ENCODE assay signal across 10 cellular contexts in genomic region chr1:149916927-149917310, GRCh38. TPM values are rescaled to one million over a fixed set of nuclear protein-coding genes. Genes with fewer than 3 reads are reported as not detected.
A peak's percentile ranks its signal among the peaks of the same experiment; 100 is the strongest.
DNase-seq lines count a peak whose midpoint lies in the region; ATAC-seq and TF ChIP-seq lines count a peak whose summit lies in the region.
"Had no signal": no experiment of that assay in that cellular context is flagged by ENCODE, and none has a peak within 500 bp of the region (broad histone marks: within the 10 kb centered on the region; RNA-seq: fewer than 3 reads in every experiment).

No MANE protein-coding gene starts in this region.

- no peak for TF ChIP-seq RAD21 in SK-N-SH (IDR thresholded peaks at IDR 0.05; ENCODE audit: low read length)

- H3F3A ChIP-seq in SK-N-SH (replicated peaks; ENCODE audit: insufficient read depth): peaks cover 9% of the 10 kb centered on the region

- peak overlapping the region; percentile 93 for H2AFZ ChIP-seq in SK-N-SH (ENCODE audit: low read depth)

- no peaks in the 10 kb centered on the region for H3K9me3 Mint-ChIP-seq in activated CD8-positive, alpha-beta T cell treated with anti-CD3 and anti-CD28 coated beads, Interleukin-2, amount 10 ng/mL, durations not matched to agents 7 days and 5 days (ENCODE audit: insufficient read depth)
- H3K9me3 Mint-ChIP-seq in stimulated activated naive B cell treated with anti-CD40 and anti-IgM and Interleukin-4, amounts not matched to agents 10 μg/mL and 1 μg/mL and 100 μg/mL, for 72 hours: no peaks in the 10 kb centered on the region

- no peaks in the 10 kb centered on the region for H3K27me3 ChIP-seq in SK-N-SH (ENCODE audit: insufficient read depth)

- H3K9ac ChIP-seq in SK-N-SH: peak overlapping the region; percentile 72

- H3K36me3 Mint-ChIP-seq in activated CD8-positive, alpha-beta T cell treated with anti-CD3 and anti-CD28 coated beads, Interleukin-2, amount 10 ng/mL, durations not matched to agents 7 days and 5 days (ENCODE audit: low read depth): peaks cover 21% of the 10 kb centered on the region
- peaks cover 6 to 10% of the 10 kb centered on the region in 2 donors for H3K36me3 Mint-ChIP-seq in stimulated activated naive B cell treated with anti-CD40 and anti-IgM and Interleukin-4, amounts not matched to agents 10 μg/mL and 1 μg/mL and 100 μg/mL, for 72 hours

- peaks cover 13% of the 10 kb centered on the region for H3K79me2 ChIP-seq in SK-N-SH (ENCODE audit: insufficient read depth)

- H3K4me2 ChIP-seq in SK-N-SH: peak overlapping the region; percentile 79

- DNase-seq in SK-N-SH: peak; percentile 42
- no peak for DNase-seq in activated CD8-positive, alpha-beta T cell treated with anti-CD3 and anti-CD28 coated beads, Interleukin-2, amount 10 ng/mL, durations not matched to agents 7 days and 5 days
- DNase-seq in stimulated activated naive B cell treated with anti-CD40 and anti-IgM and Interleukin-4, amounts not matched to agents 10 μg/mL and 1 μg/mL and 100 μg/mL, for 72 hours: no peak
- no peak for DNase-seq in stimulated activated CD4-positive, alpha-beta T cell treated with anti-CD3 and anti-CD28 coated beads, Interleukin-2, amount 100 ng/mL, for 48 hours
- DNase-seq in RKO (ENCODE audit: low spot score): no peak
- DNase-seq: ACHN had no signal

- no peaks in the 10 kb centered on the region for H3K27me3 Mint-ChIP-seq in activated CD8-positive, alpha-beta T cell treated with anti-CD3 and anti-CD28 coated beads, Interleukin-2, amount 10 ng/mL, durations not matched to agents 7 days and 5 days (ENCODE audit: low read depth)
- peaks cover 27 to 31% of the 10 kb centered on the region in 2 donors for H3K27me3 Mint-ChIP-seq in stimulated activated naive B cell treated with anti-CD40 and anti-IgM and Interleukin-4, amounts not matched to agents 10 μg/mL and 1 μg/mL and 100 μg/mL, for 72 hours

- 9% methylated on average over 8 of the region's 11 CpGs for WGBS in SK-N-SH (ENCODE audit: low lambda C conversion rate)

- peak overlapping the region; percentile 67 for H3K27ac Mint-ChIP-seq in activated CD8-positive, alpha-beta T cell treated with anti-CD3 and anti-CD28 coated beads, Interleukin-2, amount 10 ng/mL, durations not matched to agents 7 days and 5 days
- H3K27ac Mint-ChIP-seq in stimulated activated naive B cell treated with anti-CD40 and anti-IgM and Interleukin-4, amounts not matched to agents 10 μg/mL and 1 μg/mL and 100 μg/mL, for 72 hours: no peak overlapping the region

- H3K4me3 Mint-ChIP-seq in activated CD8-positive, alpha-beta T cell treated with anti-CD3 and anti-CD28 coated beads, Interleukin-2, amount 10 ng/mL, durations not matched to agents 7 days and 5 days: peak overlapping the region; percentile 89
- H3K4me3 Mint-ChIP-seq in stimulated activated naive B cell treated with anti-CD40 and anti-IgM and Interleukin-4, amounts not matched to agents 10 μg/mL and 1 μg/mL and 100 μg/mL, for 72 hours: peak overlapping the region; percentile 75 to 76

- no peaks in the 10 kb centered on the region for H4K20me1 ChIP-seq in SK-N-SH (ENCODE audit: insufficient read depth)

- ATAC-seq in SK-N-SH treated with all-trans-retinoic acid at 6 μM for 48 hours: no peak; the same call in 2 of the 3 replicates
- peak; percentile 9 for ATAC-seq in activated CD8-positive, alpha-beta T cell treated with anti-CD3 and anti-CD28 coated beads, Interleukin-2, amount 10 ng/mL, durations not matched to agents 7 days and 5 days
- ATAC-seq in stimulated activated naive B cell treated with anti-CD40 and anti-IgM and Interleukin-4, amounts not matched to agents 10 μg/mL and 1 μg/mL and 100 μg/mL, for 72 hours (replicated peaks): no peak
- ATAC-seq in HG02938 (IDR thresholded peaks at IDR 0.05; ENCODE audit: unreplicated experiment): no peak

- TF ChIP-seq CTCF in SK-N-SH (IDR thresholded peaks at IDR 0.05): no peak

- no peaks in the 10 kb centered on the region for H3K9me3 ChIP-seq in SK-N-SH

- POLR2A ChIA-PET in SK-N-SH (lab: Yijun Ruan, JAX): interaction anchor here (0.8 to 1.1 kb wide), 2 partner anchors 17 to 30 kb away, joined by 3 to 5 read pairs; partner anchors contain the start of gene BOLA1
- POLR2A ChIA-PET in activated CD8-positive, alpha-beta T cell treated with anti-CD3 and anti-CD28 coated beads, Interleukin-2, amount 10 ng/mL, durations not matched to agents 7 days and 5 days (lab: Charles Lee): interaction anchor here (0.8 to 4.7 kb wide), 4 partner anchors 8 to 94 kb away, joined by 3 to 52 read pairs (median 4); partner anchors contain the start of genes OTUD7B and SF3B4

- peaks cover 11 to 26% of the 10 kb centered on the region in 2 experiments; a peak in 2 of 4 replicates for H3K4me1 ChIP-seq in SK-N-SH (ENCODE audit: control insufficient read depth in 1 of 2, insufficient read depth in 2 of 2, low read depth in 1 of 2, low read length in 1 of 2)

- peaks cover 58% of the 10 kb centered on the region for H3K4me1 Mint-ChIP-seq in activated CD8-positive, alpha-beta T cell treated with anti-CD3 and anti-CD28 coated beads, Interleukin-2, amount 10 ng/mL, durations not matched to agents 7 days and 5 days (ENCODE audit: low read depth)
- peaks cover 21 to 27% of the 10 kb centered on the region in 2 donors for H3K4me1 Mint-ChIP-seq in stimulated activated naive B cell treated with anti-CD40 and anti-IgM and Interleukin-4, amounts not matched to agents 10 μg/mL and 1 μg/mL and 100 μg/mL, for 72 hours

- CTCF ChIA-PET in SK-N-SH (lab: Yijun Ruan, JAX): interaction anchor here (1.1 to 1.6 kb wide), 2 partner anchors 25 to 29 kb away, joined by 3 to 8 read pairs; a partner anchor contains a TSS
- CTCF ChIA-PET in activated CD8-positive, alpha-beta T cell treated with anti-CD3 and anti-CD28 coated beads, Interleukin-2, amount 10 ng/mL, durations not matched to agents 7 days and 5 days (lab: Charles Lee): interaction anchor here (1.7 kb wide), 1 partner anchor 29 kb away, joined by 8 read pairs; a partner anchor contains a TSS

- no peak for TF ChIP-seq EP300 in SK-N-SH (IDR thresholded peaks at IDR 0.05; ENCODE audit: borderline replicate concordance in 1 of 2, low read depth in 1 of 2, low read length in 1 of 2)

- no peaks in the 10 kb centered on the region for H3K9me2 ChIP-seq in SK-N-SH

- H3K27ac ChIP-seq in SK-N-SH (ENCODE audit: low read depth in 2 of 2, low read length in 1 of 2): peak overlapping the region in 1 of 2 experiments; percentile 79; a peak in 1 of 4 replicates

- peaks cover 0 to 14% of the 10 kb centered on the region in 2 experiments for H3K36me3 ChIP-seq in SK-N-SH (replicated peaks in 1 of 2; ENCODE audit: control insufficient read depth in 1 of 2, insufficient read depth in 2 of 2, low read length in 1 of 2)

- peak overlapping the region; percentile 80 to 83 for H3K4me3 ChIP-seq in SK-N-SH (ENCODE audit: low read depth in 2 of 2, low read length in 1 of 2)
- peak overlapping the region; percentile 76 for H3K4me3 ChIP-seq in iPS-11a (ENCODE audit: low read depth, low read length)
- H3K4me3 ChIP-seq: K562 had no signal

TF ChIP-seq in SK-N-SH, 30 proteins besides CTCF, POLR2A, EP300 and RAD21 (continues in another document):
- TF ChIP-seq CHD2 (IDR thresholded peaks at IDR 0.05; ENCODE audit: low read length, partially characterized antibody): no peak
- no peak for TF ChIP-seq RXRA (IDR thresholded peaks at IDR 0.05; ENCODE audit: borderline replicate concordance, low read depth)
- TF ChIP-seq JUND (IDR thresholded peaks at IDR 0.05): no peak
- TF ChIP-seq YY1 (IDR thresholded peaks at IDR 0.05; ENCODE audit: low read depth): no peak
- no peak for TF ChIP-seq RCOR1 (IDR thresholded peaks at IDR 0.05; ENCODE audit: low read length)
- no peak for TF ChIP-seq RFX5 (IDR thresholded peaks at IDR 0.05; ENCODE audit: low read length)

TF ChIP-seq in SK-N-SH treated with all-trans-retinoic acid at 6 μM for 48 hours, 23 proteins besides CTCF, POLR2A, EP300 and RAD21:
- no peak for TF ChIP-seq ZFP3 (CRISPR knock-in tag; IDR thresholded peaks at IDR 0.05)
- TF ChIP-seq SNAI2 (CRISPR knock-in tag; IDR thresholded peaks at IDR 0.05): no peak
- TF ChIP-seq OSR1 (CRISPR knock-in tag; IDR thresholded peaks at IDR 0.05): no peak
- TF ChIP-seq RARB (CRISPR knock-in tag; IDR thresholded peaks at IDR 0.05): no peak

RNA-seq across cellular contexts. Expression of gene SV2A, which starts 0.7 kb away (rescaled TPM):
- polyA plus RNA-seq in SK-N-SH (2012; rRNA removed): 22.7 and 27.6 TPM in 2 replicates
- 13.9 and 19.5 TPM in 2 replicates for polyA plus RNA-seq in SK-N-SH (2012; cell fraction: cytosol; rRNA removed)
- polyA plus RNA-seq in SK-N-SH (2012; cell fraction: nucleus; rRNA removed): 30.3 and 31.6 TPM in 2 replicates
- total RNA-seq in activated CD8-positive, alpha-beta T cell treated with anti-CD3 and anti-CD28 coated beads, Interleukin-2, amount 10 ng/mL, durations not matched to agents 7 days and 5 days: 10 to 100 TPM; 25.4 TPM

RNA-seq across cellular contexts. Expression of gene SF3B4, which starts 10.7 kb away (rescaled TPM):
- polyA plus RNA-seq in SK-N-SH (2012; rRNA removed): 42.4 and 54.3 TPM in 2 replicates
- 42.6 and 50.4 TPM in 2 replicates for polyA plus RNA-seq in SK-N-SH (2012; cell fraction: cytosol; rRNA removed)
- 28.0 and 48.4 TPM in 2 replicates for polyA plus RNA-seq in SK-N-SH (2012; cell fraction: nucleus; rRNA removed)
- 100 to 1,000 TPM; 102 to 106 TPM for total RNA-seq in activated CD8-positive, alpha-beta T cell treated with anti-CD3 and anti-CD28 coated beads, Interleukin-2, amount 10 ng/mL, durations not matched to agents 7 days and 5 days

RNA-seq across cellular contexts. Expression of gene BOLA1, which starts 17.6 kb away (rescaled TPM):
- 19.9 and 24.6 TPM in 2 replicates for polyA plus RNA-seq in SK-N-SH (2012; rRNA removed)
- polyA plus RNA-seq in SK-N-SH (2012; cell fraction: cytosol; rRNA removed): 15.0 and 19.3 TPM in 2 replicates
- 25.0 and 36.1 TPM in 2 replicates for polyA plus RNA-seq in SK-N-SH (2012; cell fraction: nucleus; rRNA removed)
- 10 to 100 TPM; 20.8 to 24.5 TPM for total RNA-seq in activated CD8-positive, alpha-beta T cell treated with anti-CD3 and anti-CD28 coated beads, Interleukin-2, amount 10 ng/mL, durations not matched to agents 7 days and 5 days

RNA-seq across cellular contexts. Expression of gene MTMR11, which starts 19.8 kb away (rescaled TPM):
- polyA plus RNA-seq in SK-N-SH (2012; rRNA removed): 9.4 and 12.4 TPM in 2 replicates
- 3.8 and 5.1 TPM in 2 replicates for polyA plus RNA-seq in SK-N-SH (2012; cell fraction: cytosol; rRNA removed)
- polyA plus RNA-seq in SK-N-SH (2012; cell fraction: nucleus; rRNA removed): 43.1 and 63.4 TPM in 2 replicates
- total RNA-seq in activated CD8-positive, alpha-beta T cell treated with anti-CD3 and anti-CD28 coated beads, Interleukin-2, amount 10 ng/mL, durations not matched to agents 7 days and 5 days: 1 to 10 TPM; 1.0 to 1.2 TPM
